7 cellular contexts compared by ENCODE assay signal in genomic region chr19:46614114-46614701, GRCh38. TPM values are rescaled to one million over a fixed set of nuclear protein-coding genes. Genes with fewer than 3 reads are reported as not detected.
DNase-seq lines count a peak whose midpoint lies in the region; ATAC-seq, FAIRE-seq and TF ChIP-seq lines count a peak whose summit lies in the region.

No MANE protein-coding gene starts in this region.

- H3K27me3 ChIP-seq in adipocyte (replicated peaks; ENCODE audit: control insufficient read depth, insufficient read depth, low read length) (no peaks in the 10 kb centered on the region), left ventricle myocardium inferior (ENCODE audit: low read depth) (no peaks in the 10 kb centered on the region), sigmoid colon (no peaks in the 10 kb centered on the region)

- WGBS in sigmoid colon, 2 donors, result 9 to 10% methylated on average over 12 of the region's 12 CpGs

- DNase-seq in GM12891 (ENCODE audit: insufficient read length, low spot score), result peak; percentile 71
- DNase-seq in NCI-H1048 (lab: John Stamatoyannopoulos, UW), result peak; percentile 65
- DNase-seq in T-helper 1 cell, result peak; percentile 50 to 74 (median 70)
- DNase-seq in adipocyte (ENCODE audit: low read depth), result peak; percentile 92
- DNase-seq in left ventricle myocardium inferior, result peak; percentile 86
- peak; percentile 92 for DNase-seq in sigmoid colon

- H3K27ac ChIP-seq in left ventricle myocardium inferior (replicated peaks), result no peak overlapping the region
- H3K27ac ChIP-seq in sigmoid colon, result peak overlapping the region in 1 of 4 donors; percentile 3

- intact Hi-C loops in left ventricle myocardium inferior (cut with micrococcal nuclease) (loop anchor here (2.0 kb wide), 1 partner anchor 51 kb away; no protein-coding TSS in a partner anchor), sigmoid colon (cut with DNase I) (loop anchor here (1.0 to 2.0 kb wide), 2 partner anchors 23 to 48 kb away; partner anchors contain the start of gene GNG8)

- no peaks in the 10 kb centered on the region for H3K9me3 ChIP-seq in adipocyte (ENCODE audit: control insufficient read depth, low read length)
- no peaks in the 10 kb centered on the region for H3K9me3 ChIP-seq in left ventricle myocardium inferior (replicated peaks)
- H3K9me3 ChIP-seq in sigmoid colon, result no peaks in the 10 kb centered on the region

- TF ChIP-seq CTCF in left ventricle myocardium inferior (IDR thresholded peaks at IDR 0.05; ENCODE audit: borderline replicate concordance) (peak; percentile 95), sigmoid colon (IDR thresholded peaks at IDR 0.05) (peak; percentile 67 to 92 (median 90))

- ATAC-seq in HG03469 (IDR thresholded peaks at IDR 0.05; ENCODE audit: unreplicated experiment), result no peak

- peak; percentile 77 for FAIRE-seq in GM12891 (lab: Jason Lieb, UNC)

- no peak overlapping the region for H3K4me3 ChIP-seq in adipocyte (ENCODE audit: low read length)
- no peak overlapping the region for H3K4me3 ChIP-seq in left ventricle myocardium inferior
- no peak overlapping the region for H3K4me3 ChIP-seq in sigmoid colon

- H3K36me3 ChIP-seq in adipocyte (ENCODE audit: control insufficient read depth, insufficient read depth, low read length, severe bottlenecking) (peaks cover 10% of the 10 kb centered on the region), left ventricle myocardium inferior (peaks cover 9% of the 10 kb centered on the region), sigmoid colon (peaks cover 9 to 14% (median 11%) of the 10 kb centered on the region in 4 donors)

- H3K9ac ChIP-seq in adipocyte (ENCODE audit: low read length), result peak overlapping the region; percentile 51

- no peak for TF ChIP-seq EP300 in sigmoid colon (IDR thresholded peaks at IDR 0.05)

- TF ChIP-seq POLR2A in GM12891 (IDR thresholded peaks at IDR 0.05; ENCODE audit: low read depth, low read length) (no peak), sigmoid colon (IDR thresholded peaks at IDR 0.05) (no peak)

- peaks cover 21% of the 10 kb centered on the region for H3K4me1 ChIP-seq in adipocyte (ENCODE audit: control insufficient read depth, insufficient read depth, low read length)
- H3K4me1 ChIP-seq in left ventricle myocardium inferior, result peaks cover 33% of the 10 kb centered on the region
- peaks cover 0 to 22% (median 17%) of the 10 kb centered on the region in 4 donors for H3K4me1 ChIP-seq in sigmoid colon

TF ChIP-seq in GM12891, 5 proteins besides CTCF, POLR2A, EP300 and RAD21:
- TF ChIP-seq SPI1 (IDR thresholded peaks at IDR 0.05; ENCODE audit: low read depth, low read length) (no peak), PAX5 (IDR thresholded peaks at IDR 0.05; ENCODE audit: insufficient read depth, low read length, severe bottlenecking) (no peak), TAF1 (IDR thresholded peaks at IDR 0.05; ENCODE audit: low read depth, low read length) (no peak), POU2F2 (IDR thresholded peaks at IDR 0.05; ENCODE audit: low read depth, low read length) (peak; percentile 42; the same call in 1 of the 2 replicates)

RNA-seq across cellular contexts. Expression of gene PTGIR, which starts 10.7 kb away (rescaled TPM):
- polyA plus RNA-seq in GM12891 (2012; ENCODE audit: low read depth, missing spikeins), result 12.3 TPM
- total RNA-seq in left ventricle myocardium inferior, result 3.7 TPM
- total RNA-seq in sigmoid colon, result 1 to 10 TPM; 2.0 to 5.8 (median 3.5) TPM
- 1 to 10 TPM in 1 of 3 donors, under 1 TPM in 1, not detected in 1; 0.60 to 4.4 TPM for polyA plus RNA-seq in sigmoid colon

RNA-seq across cellular contexts. Expression of gene CALM3, which starts 13.1 kb away (rescaled TPM):
- polyA plus RNA-seq in GM12891 (2012; ENCODE audit: low read depth, missing spikeins), result 361 TPM
- total RNA-seq in left ventricle myocardium inferior, result 294 TPM
- 100 to 1,000 TPM; 127 to 183 (median 159) TPM for total RNA-seq in sigmoid colon
- polyA plus RNA-seq in sigmoid colon, result 100 to 1,000 TPM; 210 to 375 (median 281) TPM

RNA-seq across cellular contexts. Expression of gene GNG8, which starts 21.8 kb away (rescaled TPM):
- 3.2 TPM for polyA plus RNA-seq in GM12891 (2012; ENCODE audit: low read depth, missing spikeins)
- total RNA-seq in left ventricle myocardium inferior (not detected), sigmoid colon (not detected)
- not detected for polyA plus RNA-seq in sigmoid colon

RNA-seq across cellular contexts. Expression of gene DACT3, which starts 46.8 kb away (rescaled TPM):
- polyA plus RNA-seq in GM12891 (2012; ENCODE audit: low read depth, missing spikeins), result 1.7 TPM
- total RNA-seq in left ventricle myocardium inferior (18.3 TPM), sigmoid colon (10 to 100 TPM; 23.7 to 87.2 (median 48.6) TPM)
- polyA plus RNA-seq in sigmoid colon, result 1 to 10 TPM in 2 of 3 donors, under 1 TPM in 1; 0.46 to 2.9 (median 1.8) TPM
